ENCODE assay signal across 1 cellular context in the genomic region with DNA sequence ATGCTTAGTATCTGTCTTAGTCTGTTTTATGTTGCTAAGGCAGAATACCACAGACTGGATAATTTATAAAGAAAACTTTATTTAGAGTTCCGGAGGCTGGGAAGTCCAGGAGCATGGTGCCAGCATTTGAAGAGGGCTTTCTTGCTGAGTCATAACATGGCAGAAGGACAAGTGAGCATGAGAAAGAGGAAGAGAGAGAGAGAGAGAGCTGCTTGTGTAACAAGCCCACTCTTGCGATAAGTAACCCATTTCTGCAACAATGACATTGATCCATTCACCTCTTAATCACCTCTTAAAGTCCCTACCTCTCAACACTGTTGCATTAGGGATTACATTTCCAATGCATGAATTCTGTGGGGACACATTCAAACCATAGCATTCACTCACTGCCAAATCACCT.
TF ChIP-seq lines count a peak whose summit lies in the region.

No MANE protein-coding gene starts in this region.

TF ChIP-seq in K562, 482 proteins besides CTCF, POLR2A, EP300 and RAD21:
- TF ChIP-seq C11orf30 (IDR thresholded peaks at IDR 0.05; ENCODE audit: low read depth) (peak; percentile 49; the same call in 1 of the 2 replicates), ZNF764 (CRISPR knock-in tag; IDR thresholded peaks at IDR 0.05; ENCODE audit: low read depth) (no peak), MAFK (IDR thresholded peaks at IDR 0.05; ENCODE audit: low read length) (peak; percentile 59; the same call in 1 of the 2 replicates), NFE2L1 (tag; IDR thresholded peaks at IDR 0.05; ENCODE audit: borderline replicate concordance, low read depth) (peak; percentile 53), CEBPB (tag; IDR thresholded peaks at IDR 0.05) (0 out of 2 replicates have a peak, but pooled peaks have one; percentile 21), ZNF316 (IDR thresholded peaks at IDR 0.05) (peak; percentile 62), ARHGAP35 (IDR thresholded peaks at IDR 0.05; ENCODE audit: partially characterized antibody) (no peak), ZNF511 (CRISPR knock-in tag; IDR thresholded peaks at IDR 0.05) (no peak), BACH1 (tag; IDR thresholded peaks at IDR 0.05) (peak; percentile 52; the same call in 1 of the 2 replicates), NFE2 (IDR thresholded peaks at IDR 0.05; ENCODE audit: low read depth) (peak; percentile 85), MAFG (tag; conservative IDR thresholded peaks at IDR 0.05) (peak; percentile 74), SPI1 (IDR thresholded peaks at IDR 0.05; ENCODE audit: borderline replicate concordance, low read depth, low read length) (peak; percentile 56; the same call in 1 of the 2 replicates), MAFF (IDR thresholded peaks at IDR 0.05; ENCODE audit: low read length) (peak; percentile 67)
- TF ChIP-seq, protein P1, sequence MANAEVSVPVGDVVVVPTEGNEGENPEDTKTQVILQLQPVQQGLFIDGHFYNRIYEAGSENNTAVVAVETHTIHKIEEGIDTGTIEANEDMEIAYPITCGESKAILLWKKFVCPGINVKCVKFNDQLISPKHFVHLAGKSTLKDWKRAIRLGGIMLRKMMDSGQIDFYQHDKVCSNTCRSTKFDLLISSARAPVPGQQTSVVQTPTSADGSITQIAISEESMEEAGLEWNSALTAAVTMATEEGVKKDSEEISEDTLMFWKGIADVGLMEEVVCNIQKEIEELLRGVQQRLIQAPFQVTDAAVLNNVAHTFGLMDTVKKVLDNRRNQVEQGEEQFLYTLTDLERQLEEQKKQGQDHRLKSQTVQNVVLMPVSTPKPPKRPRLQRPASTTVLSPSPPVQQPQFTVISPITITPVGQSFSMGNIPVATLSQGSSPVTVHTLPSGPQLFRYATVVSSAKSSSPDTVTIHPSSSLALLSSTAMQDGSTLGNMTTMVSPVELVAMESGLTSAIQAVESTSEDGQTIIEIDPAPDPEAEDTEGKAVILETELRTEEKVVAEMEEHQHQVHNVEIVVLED (CRISPR knock-in tag; IDR thresholded peaks at IDR 0.05) = no peak
TF ChIP-seq in K562: peak in this region for 10.
